ENCODE assay signal across 40 cellular contexts in genomic region chr16:55088098-55088497, GRCh38.
"Had no signal": no experiment of that assay in that cellular context is flagged by ENCODE, and none has a peak within 500 bp of the region (broad histone marks: within the 10 kb centered on the region; RNA-seq: fewer than 3 reads in every experiment).

No MANE protein-coding gene starts in this region.

- H3K27me3 ChIP-seq: adrenal gland, ascending aorta, body of pancreas, brain microvascular endothelial cell, breast epithelium, cardiac muscle cell had no signal

- FAIRE-seq: astrocyte, bronchial epithelial cell had no signal

- H3K9me3 Mint-ChIP-seq: activated naive CD4-positive, alpha-beta T cell treated with anti-CD3 and anti-CD28 coated beads for 36 hours; activated naive CD4-positive, alpha-beta T cell treated with anti-CD3 and anti-CD28 coated beads, Interleukin-2, amount 10 ng/mL, durations not matched to agents 7 days and 5 days; activated naive CD4-positive, alpha-beta T cell treated with anti-CD3 and anti-CD28 coated beads, Interleukin-2, amount 50 U/mL, for 24 hours; activated naive CD4-positive, alpha-beta T cell treated with anti-CD3 and anti-CD28 coated beads, Interleukin-2, amount 50 U/mL, for 72 hours; activated naive CD8-positive, alpha-beta T cell treated with anti-CD3 and anti-CD28 coated beads for 36 hours; activated naive CD8-positive, alpha-beta T cell treated with anti-CD3 and anti-CD28 coated beads, Interleukin-2, amount 10 ng/mL, durations not matched to agents 7 days and 5 days; activated naive CD8-positive, alpha-beta T cell treated with anti-CD3 and anti-CD28 coated beads, Interleukin-2, amount 50 U/mL, for 24 hours; activated T-cell treated with anti-CD3 and anti-CD28 coated beads, Interleukin-2, amount 50 U/mL, for 24 hours; activated T-cell treated with anti-CD3 and anti-CD28 coated beads, Interleukin-2, amount 50 U/mL, for 4 hours; activated T-cell treated with anti-CD3 and anti-CD28 coated beads, Interleukin-2, amount 50 U/mL, for 72 hours; activated T-helper 1 cell treated with anti-CD3 and anti-CD28 coated beads, Interleukin-12 subunit alpha, Interleukin-12 subunit beta, Interleukin-2, Interleukin-4 antibody, amounts not matched to agents 30 ng/mL and 10 ng/mL and 1 ng/mL, durations not matched to agents 14 hours and 24 hours and 36 hours; activated T-helper 17 cell treated with anti-CD3 and anti-CD28 coated beads, Interleukin-2, amount 50 U/mL, for 72 hours; activated T-helper 2 cell treated with anti-CD3 and anti-CD28 coated beads, Interferon-gamma antibody, Interleukin-2, Interleukin-4, amounts not matched to agents 10 μg/mL and 5 μg/mL and 100 μg/mL, durations not matched to agents 14 hours and 24 hours and 36 hours had no signal

- H3K4me3 ChIP-seq: adrenal gland, ascending aorta, body of pancreas, breast epithelium, cardiac muscle cell had no signal

- H3K4me1 ChIP-seq: adrenal gland, ascending aorta, breast epithelium had no signal

- H3K27me3 Mint-ChIP-seq: activated naive CD4-positive, alpha-beta T cell treated with anti-CD3 and anti-CD28 coated beads, Interleukin-2, amount 10 ng/mL, durations not matched to agents 7 days and 5 days; activated naive CD4-positive, alpha-beta T cell treated with anti-CD3 and anti-CD28 coated beads, Interleukin-2, amount 50 U/mL, for 24 hours; activated naive CD8-positive, alpha-beta T cell; activated naive CD8-positive, alpha-beta T cell treated with anti-CD3 and anti-CD28 coated beads for 36 hours; activated naive CD8-positive, alpha-beta T cell treated with anti-CD3 and anti-CD28 coated beads, Interleukin-2, amount 50 U/mL, for 24 hours; activated T-cell treated with anti-CD3 and anti-CD28 coated beads, Interleukin-2, amount 50 U/mL, for 24 hours; activated T-helper 17 cell treated with anti-CD3 and anti-CD28 coated beads, Interleukin-2, amount 50 U/mL, for 72 hours; central memory CD8-positive, alpha-beta T cell had no signal

- H3K27ac ChIP-seq: adrenal gland, ascending aorta, body of pancreas, brain microvascular endothelial cell, breast epithelium, cardiac muscle cell had no signal

- H3K36me3 Mint-ChIP-seq: activated naive CD4-positive, alpha-beta T cell treated with anti-CD3 and anti-CD28 coated beads, Interleukin-2, amount 10 ng/mL, durations not matched to agents 7 days and 5 days; activated naive CD4-positive, alpha-beta T cell treated with anti-CD3 and anti-CD28 coated beads, Interleukin-2, amount 50 U/mL, for 72 hours; activated naive CD8-positive, alpha-beta T cell; activated naive CD8-positive, alpha-beta T cell treated with anti-CD3 and anti-CD28 coated beads for 36 hours; activated naive CD8-positive, alpha-beta T cell treated with anti-CD3 and anti-CD28 coated beads, Interleukin-2, amount 10 ng/mL, durations not matched to agents 7 days and 5 days; brain had no signal

- H3K27ac Mint-ChIP-seq: activated naive CD4-positive, alpha-beta T cell treated with anti-CD3 and anti-CD28 coated beads for 36 hours; activated naive CD4-positive, alpha-beta T cell treated with anti-CD3 and anti-CD28 coated beads, Interleukin-2, amount 10 ng/mL, durations not matched to agents 7 days and 5 days; activated naive CD4-positive, alpha-beta T cell treated with anti-CD3 and anti-CD28 coated beads, Interleukin-2, amount 50 U/mL, for 24 hours; activated naive CD4-positive, alpha-beta T cell treated with anti-CD3 and anti-CD28 coated beads, Interleukin-2, amount 50 U/mL, for 72 hours; activated naive CD8-positive, alpha-beta T cell; activated naive CD8-positive, alpha-beta T cell treated with anti-CD3 and anti-CD28 coated beads for 36 hours; activated naive CD8-positive, alpha-beta T cell treated with anti-CD3 and anti-CD28 coated beads, Interleukin-2, amount 10 ng/mL, durations not matched to agents 7 days and 5 days; activated naive CD8-positive, alpha-beta T cell treated with anti-CD3 and anti-CD28 coated beads, Interleukin-2, amount 50 U/mL, for 24 hours; activated T-cell treated with anti-CD3 and anti-CD28 coated beads, Interleukin-2, amount 50 U/mL, for 24 hours; activated T-cell treated with anti-CD3 and anti-CD28 coated beads, Interleukin-2, amount 50 U/mL, for 72 hours; activated T-helper 1 cell treated with anti-CD3 and anti-CD28 coated beads, Interleukin-12 subunit alpha, Interleukin-12 subunit beta, Interleukin-2, Interleukin-4 antibody, amounts not matched to agents 30 ng/mL and 10 ng/mL and 1 ng/mL, durations not matched to agents 14 hours and 24 hours and 36 hours; activated T-helper 17 cell treated with anti-CD3 and anti-CD28 coated beads, Interleukin-2, amount 50 U/mL, for 72 hours; activated T-helper 2 cell treated with anti-CD3 and anti-CD28 coated beads, Interferon-gamma antibody, Interleukin-2, Interleukin-4, amounts not matched to agents 10 μg/mL and 5 μg/mL and 100 μg/mL, durations not matched to agents 14 hours and 24 hours and 36 hours; brain had no signal

- ATAC-seq: activated naive CD4-positive, alpha-beta T cell treated with anti-CD3 and anti-CD28 coated beads, Interleukin-2, amount 50 U/mL, for 72 hours; activated naive CD8-positive, alpha-beta T cell treated with anti-CD3 and anti-CD28 coated beads, Interleukin-2, amount 50 U/mL, for 24 hours; activated T-cell treated with anti-CD3 and anti-CD28 coated beads, Interleukin-2, amount 50 U/mL, for 4 hours; activated T-cell treated with anti-CD3 and anti-CD28 coated beads, Interleukin-2, amount 50 U/mL, for 72 hours; activated T-helper 17 cell treated with anti-CD3 and anti-CD28 coated beads, Interleukin-2, amount 50 U/mL, for 72 hours; body of pancreas had no signal

- DNase-seq: activated effector memory CD4-positive, alpha-beta T cell treated with anti-CD3 and anti-CD28 coated beads, Interleukin-2, amount 50 U/mL, for 16 hours; activated effector memory CD4-positive, alpha-beta T cell treated with Interleukin-2 at 50 U/mL for 16 hours; activated gamma-delta T cell; activated gamma-delta T cell treated with Interleukin-2 at 50 U/mL for 16 hours; activated naive CD4-positive, alpha-beta T cell; activated naive CD4-positive, alpha-beta T cell treated with anti-CD3 and anti-CD28 coated beads for 36 hours; activated naive CD4-positive, alpha-beta T cell treated with anti-CD3 and anti-CD28 coated beads, Interleukin-2, amount 10 ng/mL, durations not matched to agents 7 days and 5 days; activated naive CD4-positive, alpha-beta T cell treated with anti-CD3 and anti-CD28 coated beads, Interleukin-2, amount 50 U/mL, for 16 hours; activated naive CD4-positive, alpha-beta T cell treated with Interleukin-2 at 50 U/mL for 16 hours; activated naive CD8-positive, alpha-beta T cell treated with anti-CD3 and anti-CD28 coated beads for 36 hours; activated naive CD8-positive, alpha-beta T cell treated with anti-CD3 and anti-CD28 coated beads, Interleukin-2, amount 10 ng/mL, durations not matched to agents 7 days and 5 days; activated naive CD8-positive, alpha-beta T cell treated with anti-CD3 and anti-CD28 coated beads, Interleukin-2, amount 50 U/mL, for 24 hours; activated T-cell treated with anti-CD3 and anti-CD28 coated beads, Interleukin-2, amount 50 U/mL, for 1 hour; activated T-cell treated with anti-CD3 and anti-CD28 coated beads, Interleukin-2, amount 50 U/mL, for 24 hours; activated T-cell treated with anti-CD3 and anti-CD28 coated beads, Interleukin-2, amount 50 U/mL, for 4 hours; activated T-cell treated with anti-CD3 and anti-CD28 coated beads, Interleukin-2, amount 50 U/mL, for 48 hours; activated T-cell treated with anti-CD3 and anti-CD28 coated beads, Interleukin-2, amount 50 U/mL, for 72 hours; adrenal gland; amniotic stem cell; amygdala; anterior cingulate cortex; aorta; body of pancreas; brain microvascular endothelial cell; caudate nucleus; central memory CD4-positive, alpha-beta T cell; cerebellar nuclear complex had no signal

- H3K4me3 Mint-ChIP-seq: activated naive CD4-positive, alpha-beta T cell treated with anti-CD3 and anti-CD28 coated beads for 36 hours; activated naive CD4-positive, alpha-beta T cell treated with anti-CD3 and anti-CD28 coated beads, Interleukin-2, amount 10 ng/mL, durations not matched to agents 7 days and 5 days; activated naive CD4-positive, alpha-beta T cell treated with anti-CD3 and anti-CD28 coated beads, Interleukin-2, amount 50 U/mL, for 24 hours; activated naive CD8-positive, alpha-beta T cell; activated naive CD8-positive, alpha-beta T cell treated with anti-CD3 and anti-CD28 coated beads for 36 hours; activated naive CD8-positive, alpha-beta T cell treated with anti-CD3 and anti-CD28 coated beads, Interleukin-2, amount 10 ng/mL, durations not matched to agents 7 days and 5 days; activated naive CD8-positive, alpha-beta T cell treated with anti-CD3 and anti-CD28 coated beads, Interleukin-2, amount 50 U/mL, for 24 hours; activated T-cell treated with anti-CD3 and anti-CD28 coated beads, Interleukin-2, amount 50 U/mL, for 24 hours; activated T-cell treated with anti-CD3 and anti-CD28 coated beads, Interleukin-2, amount 50 U/mL, for 4 hours; activated T-cell treated with anti-CD3 and anti-CD28 coated beads, Interleukin-2, amount 50 U/mL, for 72 hours; activated T-helper 1 cell treated with anti-CD3 and anti-CD28 coated beads, Interleukin-12 subunit alpha, Interleukin-12 subunit beta, Interleukin-2, Interleukin-4 antibody, amounts not matched to agents 30 ng/mL and 10 ng/mL and 1 ng/mL, durations not matched to agents 14 hours and 24 hours and 36 hours; activated T-helper 17 cell treated with anti-CD3 and anti-CD28 coated beads, Interleukin-2, amount 50 U/mL, for 72 hours; brain; central memory CD8-positive, alpha-beta T cell had no signal

- H3K36me3 ChIP-seq: adrenal gland, ascending aorta, brain microvascular endothelial cell, breast epithelium, cardiac muscle cell had no signal

- H3K9me3 ChIP-seq: adrenal gland, ascending aorta, body of pancreas had no signal

- H3K4me1 Mint-ChIP-seq: activated naive CD4-positive, alpha-beta T cell treated with anti-CD3 and anti-CD28 coated beads, Interleukin-2, amount 10 ng/mL, durations not matched to agents 7 days and 5 days; activated naive CD4-positive, alpha-beta T cell treated with anti-CD3 and anti-CD28 coated beads, Interleukin-2, amount 50 U/mL, for 24 hours; activated naive CD8-positive, alpha-beta T cell treated with anti-CD3 and anti-CD28 coated beads for 36 hours; activated naive CD8-positive, alpha-beta T cell treated with anti-CD3 and anti-CD28 coated beads, Interleukin-2, amount 10 ng/mL, durations not matched to agents 7 days and 5 days; activated naive CD8-positive, alpha-beta T cell treated with anti-CD3 and anti-CD28 coated beads, Interleukin-2, amount 50 U/mL, for 24 hours; activated T-helper 17 cell treated with anti-CD3 and anti-CD28 coated beads, Interleukin-2, amount 50 U/mL, for 72 hours; brain; central memory CD8-positive, alpha-beta T cell had no signal
